ENCODE assay signal across 1 cellular context in the genomic region with DNA sequence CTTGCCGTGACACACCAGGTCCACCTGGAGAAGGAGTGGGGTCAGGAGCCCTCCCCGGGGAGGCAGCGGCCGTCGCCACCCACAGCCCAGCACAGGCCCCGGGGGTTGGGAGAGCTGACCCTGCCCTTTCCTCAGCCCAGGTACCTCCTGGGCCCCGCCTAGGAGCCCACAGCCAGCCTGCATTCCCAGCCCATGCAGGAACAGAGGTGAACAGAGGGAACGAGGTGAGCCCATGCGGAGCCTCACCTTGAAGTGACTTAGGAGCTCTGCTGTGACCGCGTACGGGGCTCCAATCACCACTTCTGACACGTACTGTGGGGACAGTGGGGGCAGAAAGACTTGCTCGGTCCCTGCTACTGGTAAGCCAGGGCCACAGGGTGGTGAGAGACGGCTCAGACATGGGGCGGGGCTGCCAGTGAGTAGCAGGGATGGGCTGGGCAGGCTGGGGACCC.
A peak's percentile ranks its signal among the peaks of the same experiment; 100 is the strongest.
TF ChIP-seq lines count a peak whose summit lies in the region.

No MANE protein-coding gene starts in this region.

TF ChIP-seq in HepG2, 621 proteins besides CTCF, POLR2A, EP300 and RAD21:
- TF ChIP-seq STAG1 (CRISPR knock-in tag; IDR thresholded peaks at IDR 0.05): no peak
- TF ChIP-seq POLR2AphosphoS2 (IDR thresholded peaks at IDR 0.05; ENCODE audit: low read depth, low read length): 0 out of 2 replicates have a peak, but pooled peaks have one; percentile 42
- TF ChIP-seq, protein P1, sequence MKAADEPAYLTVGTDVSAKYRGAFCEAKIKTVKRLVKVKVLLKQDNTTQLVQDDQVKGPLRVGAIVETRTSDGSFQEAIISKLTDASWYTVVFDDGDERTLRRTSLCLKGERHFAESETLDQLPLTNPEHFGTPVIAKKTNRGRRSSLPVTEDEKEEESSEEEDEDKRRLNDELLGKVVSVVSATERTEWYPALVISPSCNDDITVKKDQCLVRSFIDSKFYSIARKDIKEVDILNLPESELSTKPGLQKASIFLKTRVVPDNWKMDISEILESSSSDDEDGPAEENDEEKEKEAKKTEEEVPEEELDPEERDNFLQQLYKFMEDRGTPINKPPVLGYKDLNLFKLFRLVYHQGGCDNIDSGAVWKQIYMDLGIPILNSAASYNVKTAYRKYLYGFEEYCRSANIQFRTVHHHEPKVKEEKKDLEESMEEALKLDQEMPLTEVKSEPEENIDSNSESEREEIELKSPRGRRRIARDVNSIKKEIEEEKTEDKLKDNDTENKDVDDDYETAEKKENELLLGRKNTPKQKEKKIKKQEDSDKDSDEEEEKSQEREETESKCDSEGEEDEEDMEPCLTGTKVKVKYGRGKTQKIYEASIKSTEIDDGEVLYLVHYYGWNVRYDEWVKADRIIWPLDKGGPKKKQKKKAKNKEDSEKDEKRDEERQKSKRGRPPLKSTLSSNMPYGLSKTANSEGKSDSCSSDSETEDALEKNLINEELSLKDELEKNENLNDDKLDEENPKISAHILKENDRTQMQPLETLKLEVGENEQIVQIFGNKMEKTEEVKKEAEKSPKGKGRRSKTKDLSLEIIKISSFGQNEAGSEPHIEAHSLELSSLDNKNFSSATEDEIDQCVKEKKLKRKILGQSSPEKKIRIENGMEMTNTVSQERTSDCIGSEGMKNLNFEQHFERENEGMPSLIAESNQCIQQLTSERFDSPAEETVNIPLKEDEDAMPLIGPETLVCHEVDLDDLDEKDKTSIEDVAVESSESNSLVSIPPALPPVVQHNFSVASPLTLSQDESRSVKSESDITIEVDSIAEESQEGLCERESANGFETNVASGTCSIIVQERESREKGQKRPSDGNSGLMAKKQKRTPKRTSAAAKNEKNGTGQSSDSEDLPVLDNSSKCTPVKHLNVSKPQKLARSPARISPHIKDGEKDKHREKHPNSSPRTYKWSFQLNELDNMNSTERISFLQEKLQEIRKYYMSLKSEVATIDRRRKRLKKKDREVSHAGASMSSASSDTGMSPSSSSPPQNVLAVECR (CRISPR knock-in tag; IDR thresholded peaks at IDR 0.05; ENCODE audit: borderline replicate concordance): peak; percentile 25; the same call in 1 of the 2 replicates
- TF ChIP-seq ZNF230 (CRISPR knock-in tag; IDR thresholded peaks at IDR 0.05): no peak
- no peak for TF ChIP-seq ZC3H13 (CRISPR knock-in tag; IDR thresholded peaks at IDR 0.05)
- no peak for TF ChIP-seq HHEX (CRISPR knock-in tag; IDR thresholded peaks at IDR 0.05)
- peak; percentile 19; the same call in 1 of the 2 replicates for TF ChIP-seq POLR2G (IDR thresholded peaks at IDR 0.05; ENCODE audit: low read depth, low read length)
- TF ChIP-seq ZNF878 (CRISPR knock-in tag; IDR thresholded peaks at IDR 0.05): no peak
- TF ChIP-seq RBM22 (optimal IDR thresholded peaks at IDR 0.05; ENCODE audit: low read length): peak; percentile 58
- TF ChIP-seq RBFOX2 (IDR thresholded peaks at IDR 0.05; ENCODE audit: low read depth, low read length): peak; percentile 51; the same call in 1 of the 2 replicates
- TF ChIP-seq, protein P2, sequence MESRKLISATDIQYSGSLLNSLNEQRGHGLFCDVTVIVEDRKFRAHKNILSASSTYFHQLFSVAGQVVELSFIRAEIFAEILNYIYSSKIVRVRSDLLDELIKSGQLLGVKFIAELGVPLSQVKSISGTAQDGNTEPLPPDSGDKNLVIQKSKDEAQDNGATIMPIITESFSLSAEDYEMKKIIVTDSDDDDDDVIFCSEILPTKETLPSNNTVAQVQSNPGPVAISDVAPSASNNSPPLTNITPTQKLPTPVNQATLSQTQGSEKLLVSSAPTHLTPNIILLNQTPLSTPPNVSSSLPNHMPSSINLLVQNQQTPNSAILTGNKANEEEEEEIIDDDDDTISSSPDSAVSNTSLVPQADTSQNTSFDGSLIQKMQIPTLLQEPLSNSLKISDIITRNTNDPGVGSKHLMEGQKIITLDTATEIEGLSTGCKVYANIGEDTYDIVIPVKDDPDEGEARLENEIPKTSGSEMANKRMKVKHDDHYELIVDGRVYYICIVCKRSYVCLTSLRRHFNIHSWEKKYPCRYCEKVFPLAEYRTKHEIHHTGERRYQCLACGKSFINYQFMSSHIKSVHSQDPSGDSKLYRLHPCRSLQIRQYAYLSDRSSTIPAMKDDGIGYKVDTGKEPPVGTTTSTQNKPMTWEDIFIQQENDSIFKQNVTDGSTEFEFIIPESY (CRISPR knock-in tag; IDR thresholded peaks at IDR 0.05): peak; percentile 55; the same call in 1 of the 2 replicates
- TF ChIP-seq MAX (IDR thresholded peaks at IDR 0.05): peak; percentile 11; the same call in 1 of the 2 replicates
- TF ChIP-seq AGO2 (optimal IDR thresholded peaks at IDR 0.05; ENCODE audit: low read depth, low read length): peak; percentile 7
- no peak for TF ChIP-seq REXO4 (CRISPR knock-in tag; IDR thresholded peaks at IDR 0.05; ENCODE audit: borderline replicate concordance)
